ENCODE assay signal across 11 cellular contexts in the genomic region with DNA sequence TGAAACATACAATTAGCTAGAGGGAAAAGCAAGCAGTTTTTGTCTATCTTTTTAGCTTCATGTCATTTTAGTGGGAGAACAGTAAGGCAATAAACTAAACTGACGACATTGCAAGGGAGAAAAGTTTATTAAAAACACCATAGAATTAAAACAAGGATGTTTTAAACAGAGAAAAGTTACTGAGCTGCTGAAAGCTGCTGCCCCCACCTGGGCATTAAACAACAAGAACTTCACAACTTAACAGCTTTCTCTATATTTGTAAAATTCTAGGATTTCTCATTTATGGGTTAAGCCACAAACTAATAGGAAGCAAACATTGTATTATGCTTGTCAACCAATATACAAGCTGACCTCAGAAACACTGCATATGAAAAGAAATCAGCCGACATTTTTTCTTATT.
DNase-seq lines count a peak whose midpoint lies in the region; ATAC-seq and TF ChIP-seq lines count a peak whose summit lies in the region.
"Had no signal": no experiment of that assay in that cellular context is flagged by ENCODE, and none has a peak within 500 bp of the region (broad histone marks: within the 10 kb centered on the region; RNA-seq: fewer than 3 reads in every experiment).

No MANE protein-coding gene starts in this region.

- no peak for TF ChIP-seq POLR2A in suprapubic skin (IDR thresholded peaks at IDR 0.05)
- no peak for TF ChIP-seq POLR2A in stomach (IDR thresholded peaks at IDR 0.05)
- TF ChIP-seq POLR2A in GM18505 (IDR thresholded peaks at IDR 0.05; ENCODE audit: borderline replicate concordance, extremely low read depth, insufficient read depth, insufficient read length): no peak

- H3K36me3 ChIP-seq in Caco-2 (ENCODE audit: control insufficient read depth, insufficient read depth, low read length): no peaks in the 10 kb centered on the region
- no peaks in the 10 kb centered on the region for H3K36me3 ChIP-seq in HEK293 (ENCODE audit: control insufficient read depth in 2 of 2, insufficient read depth in 1 of 2, low read length in 2 of 2)
- H3K36me3 ChIP-seq in suprapubic skin: no peaks in the 10 kb centered on the region
- no peaks in the 10 kb centered on the region for H3K36me3 ChIP-seq in stomach
- H3K36me3 ChIP-seq: adrenal gland, Peyer's patch had no signal

- ATAC-seq in GM18505 (IDR thresholded peaks at IDR 0.05; ENCODE audit: unreplicated experiment): no peak

- H3K27me3 ChIP-seq in Caco-2 (replicated peaks; ENCODE audit: control insufficient read depth, insufficient read depth, low read length): no peaks in the 10 kb centered on the region
- no peaks in the 10 kb centered on the region for H3K27me3 ChIP-seq in suprapubic skin
- no peaks in the 10 kb centered on the region for H3K27me3 ChIP-seq in stomach
- H3K27me3 ChIP-seq: adrenal gland, Peyer's patch had no signal

- H3K27me3 Mint-ChIP-seq in Caco-2 (ENCODE audit: insufficient read depth, unreplicated experiment): peaks cover 3% of the 10 kb centered on the region

- no peak overlapping the region for H3K27ac ChIP-seq in HEK293 (ENCODE audit: extremely low read depth, low read depth, low read length)
- H3K27ac ChIP-seq in suprapubic skin: no peak overlapping the region
- no peak overlapping the region for H3K27ac ChIP-seq in stomach
- H3K27ac ChIP-seq: adrenal gland, Peyer's patch had no signal

- H3K4me3 Mint-ChIP-seq in Caco-2 (ENCODE audit: unreplicated experiment): no peak overlapping the region

- TF ChIP-seq CTCF in Caco-2 (IDR thresholded peaks at IDR 0.05; ENCODE audit: insufficient read depth in 1 of 2, low read depth in 1 of 2, low read length in 1 of 2, severe bottlenecking in 1 of 2, unreplicated experiment in 1 of 2): peak; percentile 25 to 34
- peak; percentile 17; the same call in 1 of the 2 replicates for TF ChIP-seq CTCF in HEK293 (tag by site-specific recombination; IDR thresholded peaks at IDR 0.05)
- peak; percentile 47 for TF ChIP-seq CTCF in astrocyte of the spinal cord (IDR thresholded peaks at IDR 0.05; ENCODE audit: low read depth, low read length)
- no peak for TF ChIP-seq CTCF in suprapubic skin (IDR thresholded peaks at IDR 0.05)
- TF ChIP-seq CTCF in stomach (IDR thresholded peaks at IDR 0.05): no peak

- no peak overlapping the region for H3K27ac Mint-ChIP-seq in Caco-2 (ENCODE audit: unreplicated experiment)

- BruUV-seq in Caco-2 (replicated peaks; lab: Mats Ljungman, UMichigan): no TSS peak

- H3K9me3 ChIP-seq in Caco-2 (no peaks in the 10 kb centered on the region), HEK293 (ENCODE audit: control insufficient read depth, insufficient read depth, low read depth, low read length) (no peaks in the 10 kb centered on the region), suprapubic skin (no peaks in the 10 kb centered on the region), stomach (no peaks in the 10 kb centered on the region)
- H3K9me3 ChIP-seq: adrenal gland, Peyer's patch had no signal

- intact Hi-C loops in Caco-2 (cut with micrococcal nuclease; ENCODE audit: unreplicated experiment) (loop anchor here (1.0 to 10.0 kb wide), 2 partner anchors 245 to 504 kb away; no protein-coding TSS in a partner anchor), stomach (cut with DNase I; ENCODE audit: low total_unique reads) (no loop called here)

- no peaks in the 10 kb centered on the region for H3K36me3 Mint-ChIP-seq in Caco-2 (ENCODE audit: insufficient read depth, unreplicated experiment)

- no peaks in the 10 kb centered on the region for H3K4me1 Mint-ChIP-seq in Caco-2 (ENCODE audit: low read depth, unreplicated experiment)

- DNase-seq in Caco-2 (no peak), astrocyte of the spinal cord (ENCODE audit: low read depth, low spot score) (peak; percentile 38), left kidney (ENCODE audit: low read depth, low spot score) (peak; percentile 10), DMS153 treated with DMSO at 0.1 percent for 48 hours (lab: John Stamatoyannopoulos, UW; ENCODE audit: unreplicated experiment) (no peak), suprapubic skin (ENCODE audit: low spot score in 2 of 2) (no peak), stomach (no peak)
- DNase-seq: activated CD4-positive, alpha-beta T cell treated with anti-CD3 and anti-CD28 coated beads for 48 hours; adrenal gland; Peyer's patch had no signal

- H3K4me1 ChIP-seq in Caco-2 (no peaks in the 10 kb centered on the region), HEK293 (ENCODE audit: control insufficient read depth, insufficient read depth, low read length) (peaks cover 6% of the 10 kb centered on the region), suprapubic skin (no peaks in the 10 kb centered on the region), stomach (no peaks in the 10 kb centered on the region)
- H3K4me1 ChIP-seq: adrenal gland, Peyer's patch had no signal

- TF ChIP-seq EP300 in suprapubic skin (IDR thresholded peaks at IDR 0.05) (no peak), stomach (IDR thresholded peaks at IDR 0.05) (no peak)

- H3K4me3 ChIP-seq in Caco-2 (ENCODE audit: low read depth, low read length): no peak overlapping the region
- H3K4me3 ChIP-seq in HEK293 (ENCODE audit: low read depth, low read length): no peak overlapping the region
- no peak overlapping the region for H3K4me3 ChIP-seq in astrocyte of the spinal cord (ENCODE audit: low read depth, low read length)
- no peak overlapping the region for H3K4me3 ChIP-seq in suprapubic skin
- H3K4me3 ChIP-seq in stomach: no peak overlapping the region
- H3K4me3 ChIP-seq: adrenal gland, Peyer's patch had no signal

- in situ Hi-C loops in astrocyte of the spinal cord (cut with HindIII; ENCODE audit: low sequenced_read_pairs): no loop called here

- POLR2A ChIA-PET in Caco-2 (lab: Charles Lee): no interaction called here
- POLR2A ChIA-PET in HEK293 (lab: Yijun Ruan, JAX): interaction anchor here (0.6 kb wide), 1 partner anchor 292 kb away, joined by 4 read pairs; no protein-coding TSS in a partner anchor

- no peaks in the 10 kb centered on the region for H3K9me3 Mint-ChIP-seq in Caco-2 (ENCODE audit: unreplicated experiment)

- WGBS in suprapubic skin: 40% methylated on average over 2 of the region's 2 CpGs
- WGBS in stomach, 5 donors: 41 to 49% (median 47%) methylated on average over 2 of the region's 2 CpGs

- CTCF ChIA-PET in Caco-2 (lab: Charles Lee): no interaction called here
- CTCF ChIA-PET in HEK293 (lab: Yijun Ruan, JAX): interaction anchor here (0.8 to 1.9 kb wide), 5 partner anchors 23 to 370 kb away, joined by 3 to 9 read pairs (median 5); no protein-coding TSS in a partner anchor

TF ChIP-seq in HEK293, 187 proteins besides CTCF, POLR2A, EP300 and RAD21:
- no peak for TF ChIP-seq ZNF155 (tag by site-specific recombination; IDR thresholded peaks at IDR 0.05)
- TF ChIP-seq SP2 (tag by site-specific recombination; IDR thresholded peaks at IDR 0.05): no peak
- TF ChIP-seq HOXC10 (CRISPR knock-in tag; IDR thresholded peaks at IDR 0.05): no peak
- TF ChIP-seq KLF16 (tag by site-specific recombination; IDR thresholded peaks at IDR 0.05): no peak
- no peak for TF ChIP-seq ZNF776 (tag by site-specific recombination; IDR thresholded peaks at IDR 0.05; ENCODE audit: borderline replicate concordance)
- no peak for TF ChIP-seq ZNF624 (tag by site-specific recombination; IDR thresholded peaks at IDR 0.05)
- no peak for TF ChIP-seq ZNF202 (tag by site-specific recombination; IDR thresholded peaks at IDR 0.05; ENCODE audit: borderline replicate concordance)
- peak; percentile 31; the same call in 1 of the 2 replicates for TF ChIP-seq ZNF654 (tag by site-specific recombination; IDR thresholded peaks at IDR 0.05; ENCODE audit: low read depth)
- TF ChIP-seq, protein P1, sequence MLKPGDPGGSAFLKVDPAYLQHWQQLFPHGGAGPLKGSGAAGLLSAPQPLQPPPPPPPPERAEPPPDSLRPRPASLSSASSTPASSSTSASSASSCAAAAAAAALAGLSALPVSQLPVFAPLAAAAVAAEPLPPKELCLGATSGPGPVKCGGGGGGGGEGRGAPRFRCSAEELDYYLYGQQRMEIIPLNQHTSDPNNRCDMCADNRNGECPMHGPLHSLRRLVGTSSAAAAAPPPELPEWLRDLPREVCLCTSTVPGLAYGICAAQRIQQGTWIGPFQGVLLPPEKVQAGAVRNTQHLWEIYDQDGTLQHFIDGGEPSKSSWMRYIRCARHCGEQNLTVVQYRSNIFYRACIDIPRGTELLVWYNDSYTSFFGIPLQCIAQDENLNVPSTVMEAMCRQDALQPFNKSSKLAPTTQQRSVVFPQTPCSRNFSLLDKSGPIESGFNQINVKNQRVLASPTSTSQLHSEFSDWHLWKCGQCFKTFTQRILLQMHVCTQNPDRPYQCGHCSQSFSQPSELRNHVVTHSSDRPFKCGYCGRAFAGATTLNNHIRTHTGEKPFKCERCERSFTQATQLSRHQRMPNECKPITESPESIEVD (tag by site-specific recombination; IDR thresholded peaks at IDR 0.05): peak; percentile 57; the same call in 1 of the 2 replicates
- no peak for TF ChIP-seq RBAK (tag by site-specific recombination; IDR thresholded peaks at IDR 0.05)
- no peak for TF ChIP-seq ZFP3 (tag by site-specific recombination; IDR thresholded peaks at IDR 0.05; ENCODE audit: low read depth)
TF ChIP-seq in HEK293: peak in this region for 2.

Comparison
In these comparisons a context has a peak if more than half of its experiments do, and no peak if none do; other contexts are left out.
1. DNase-seq: peak in astrocyte of the spinal cord (single experiment) and left kidney (single experiment); none in Caco-2 (0 of 2), DMS153 treated with DMSO at 0.1 percent for 48 hours (single experiment), suprapubic skin (0 of 2) and stomach (single experiment).
2. CTCF ChIP-seq: peak in Caco-2 (2 of 2), HEK293 (single experiment) and astrocyte of the spinal cord (single experiment); none in suprapubic skin (0 of 2) and stomach (0 of 7).